8 cellular contexts compared by ENCODE assay signal in genomic region chr5:177133119-177133844, GRCh38. TPM values are rescaled to one million over a fixed set of nuclear protein-coding genes. Genes with fewer than 3 reads are reported as not detected.
DNase-seq lines count a peak whose midpoint lies in the region; ATAC-seq and TF ChIP-seq lines count a peak whose summit lies in the region.

NSD1 (plus strand) TSS chr5:177133773; CDS start chr5:177135104, 1,331 bp downstream.

- H3K9me3 ChIP-seq in duodenal mucosa (ENCODE audit: control insufficient read depth in 1 of 2, low read length in 2 of 2) (no peaks in the 10 kb centered on the region), lower lobe of right lung (no peaks in the 10 kb centered on the region)

- intact Hi-C loops in activated CD4-positive, alpha-beta memory T cell treated with anti-CD3 and anti-CD28 coated beads for 36 hours (cut with micrococcal nuclease): loop anchor here (1.0 to 5.0 kb wide), 5 partner anchors 19 to 596 kb away; partner anchors contain the start of genes LMAN2, PRELID1, RAB24 and RNF44
- intact Hi-C loops in lower lobe of right lung (cut with DNase I): no loop called here

- H3K27me3 ChIP-seq in duodenal mucosa (ENCODE audit: control insufficient read depth in 1 of 2, insufficient read depth in 2 of 2, low read length in 2 of 2) (no peaks in the 10 kb centered on the region), lower lobe of right lung (ENCODE audit: low read depth) (no peaks in the 10 kb centered on the region)

- H3K4me3 ChIP-seq in duodenal mucosa (ENCODE audit: low read depth in 1 of 2, low read length in 2 of 2): peak within 1 kb of the TSS; percentile 80 to 83
- peak within 1 kb of the TSS; percentile 80 for H3K4me3 ChIP-seq in lower lobe of right lung

- H3K27ac ChIP-seq in duodenal mucosa (ENCODE audit: low read depth, low read length) (peak within 1 kb of the TSS; percentile 85), lower lobe of right lung (peak within 1 kb of the TSS; percentile 89)

- POLR2A ChIA-PET in activated CD4-positive, alpha-beta memory T cell treated with anti-CD3 and anti-CD28 coated beads for 36 hours (lab: Charles Lee): interaction anchor here (0.9 to 1.7 kb wide), 3 partner anchors 9 to 15 kb away, joined by 3 to 4 read pairs (median 3); no protein-coding TSS in a partner anchor

- H3K4me1 ChIP-seq in duodenal mucosa (ENCODE audit: control insufficient read depth in 1 of 2, insufficient read depth in 2 of 2, low read length in 2 of 2) (peaks cover 24 to 31% of the 10 kb centered on the region in 2 donors), lower lobe of right lung (peaks cover 48% of the 10 kb centered on the region)

- H3K4me1 Mint-ChIP-seq in activated CD4-positive, alpha-beta memory T cell treated with anti-CD3 and anti-CD28 coated beads for 36 hours (ENCODE audit: low read depth): peaks cover 46% of the 10 kb centered on the region

- CTCF ChIA-PET in activated CD4-positive, alpha-beta memory T cell treated with anti-CD3 and anti-CD28 coated beads for 36 hours (lab: Charles Lee): interaction anchor here (2.0 to 6.8 kb wide), 2 partner anchors 21 to 258 kb away, joined by 4 to 66 read pairs; no protein-coding TSS in a partner anchor

- TF ChIP-seq CTCF in lower lobe of right lung (IDR thresholded peaks at IDR 0.05): no peak

- peak within 1 kb of the TSS; percentile 73 to 87 for H3K9ac ChIP-seq in duodenal mucosa (ENCODE audit: low read depth in 1 of 2, low read length in 2 of 2)

- peaks cover 29% of the 10 kb centered on the region for H3K36me3 Mint-ChIP-seq in activated CD4-positive, alpha-beta memory T cell treated with anti-CD3 and anti-CD28 coated beads for 36 hours

- ATAC-seq in HG02885 (IDR thresholded peaks at IDR 0.05; ENCODE audit: poor library complexity, unreplicated experiment) (peak; percentile 70), lower lobe of right lung (peak; percentile 90 to 92)

- H3K9me3 Mint-ChIP-seq in activated CD4-positive, alpha-beta memory T cell treated with anti-CD3 and anti-CD28 coated beads for 36 hours: no peaks in the 10 kb centered on the region

- peak; percentile 76 for DNase-seq in NCI-H748 (lab: John Stamatoyannopoulos, UW; ENCODE audit: unreplicated experiment)
- DNase-seq in NCI-H748 treated with DMSO at 0.1 percent for 48 hours (lab: John Stamatoyannopoulos, UW): no peak
- DNase-seq in NCI-H2196 (lab: John Stamatoyannopoulos, UW; ENCODE audit: unreplicated experiment): peak; percentile 84
- DNase-seq in activated CD4-positive, alpha-beta memory T cell treated with anti-CD3 and anti-CD28 coated beads for 36 hours: peak; percentile 93
- DNase-seq in lower lobe of right lung: peak; percentile 94
- DNase-seq in stimulated activated CD4-positive, alpha-beta T cell treated with anti-CD3 and anti-CD28 coated beads, Interleukin-4, amount 100 ng/mL, for 48 hours (ENCODE audit: low read depth in 2 of 2): peak; percentile 86 to 89

- no peaks in the 10 kb centered on the region for H3K27me3 Mint-ChIP-seq in activated CD4-positive, alpha-beta memory T cell treated with anti-CD3 and anti-CD28 coated beads for 36 hours

- peak within 1 kb of the TSS; percentile 89 for H3K27ac Mint-ChIP-seq in activated CD4-positive, alpha-beta memory T cell treated with anti-CD3 and anti-CD28 coated beads for 36 hours

- H3K36me3 ChIP-seq in duodenal mucosa (ENCODE audit: control insufficient read depth in 1 of 2, insufficient read depth in 2 of 2, low read length in 2 of 2) (peaks cover 10 to 19% of the 10 kb centered on the region in 2 donors), lower lobe of right lung (peaks cover 33% of the 10 kb centered on the region)

- H3K4me3 Mint-ChIP-seq in activated CD4-positive, alpha-beta memory T cell treated with anti-CD3 and anti-CD28 coated beads for 36 hours: peak within 1 kb of the TSS; percentile 90

RNA-seq across cellular contexts. Expression of gene NSD1, which starts in this region (rescaled TPM):
- total RNA-seq in activated CD4-positive, alpha-beta memory T cell treated with anti-CD3 and anti-CD28 coated beads for 36 hours: 10 to 100 TPM; 54.6 to 55.5 TPM
- total RNA-seq in lower lobe of right lung: 75.5 TPM
